Comparison of ENCODE assay signal across 1 cellular context in genomic region chr19:11405846-11406643, GRCh38.
TF ChIP-seq lines count a peak whose summit lies in the region.

No MANE protein-coding gene starts in this region.

TF ChIP-seq in K562, 482 proteins besides CTCF, POLR2A, EP300 and RAD21:
- TF ChIP-seq, protein P1, sequence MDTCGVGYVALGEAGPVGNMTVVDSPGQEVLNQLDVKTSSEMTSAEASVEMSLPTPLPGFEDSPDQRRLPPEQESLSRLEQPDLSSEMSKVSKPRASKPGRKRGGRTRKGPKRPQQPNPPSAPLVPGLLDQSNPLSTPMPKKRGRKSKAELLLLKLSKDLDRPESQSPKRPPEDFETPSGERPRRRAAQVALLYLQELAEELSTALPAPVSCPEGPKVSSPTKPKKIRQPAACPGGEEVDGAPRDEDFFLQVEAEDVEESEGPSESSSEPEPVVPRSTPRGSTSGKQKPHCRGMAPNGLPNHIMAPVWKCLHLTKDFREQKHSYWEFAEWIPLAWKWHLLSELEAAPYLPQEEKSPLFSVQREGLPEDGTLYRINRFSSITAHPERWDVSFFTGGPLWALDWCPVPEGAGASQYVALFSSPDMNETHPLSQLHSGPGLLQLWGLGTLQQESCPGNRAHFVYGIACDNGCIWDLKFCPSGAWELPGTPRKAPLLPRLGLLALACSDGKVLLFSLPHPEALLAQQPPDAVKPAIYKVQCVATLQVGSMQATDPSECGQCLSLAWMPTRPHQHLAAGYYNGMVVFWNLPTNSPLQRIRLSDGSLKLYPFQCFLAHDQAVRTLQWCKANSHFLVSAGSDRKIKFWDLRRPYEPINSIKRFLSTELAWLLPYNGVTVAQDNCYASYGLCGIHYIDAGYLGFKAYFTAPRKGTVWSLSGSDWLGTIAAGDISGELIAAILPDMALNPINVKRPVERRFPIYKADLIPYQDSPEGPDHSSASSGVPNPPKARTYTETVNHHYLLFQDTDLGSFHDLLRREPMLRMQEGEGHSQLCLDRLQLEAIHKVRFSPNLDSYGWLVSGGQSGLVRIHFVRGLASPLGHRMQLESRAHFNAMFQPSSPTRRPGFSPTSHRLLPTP (IDR thresholded peaks at IDR 0.05; ENCODE audit: borderline replicate concordance, extremely low read depth, insufficient read length): no peak
- TF ChIP-seq EGR1 (conservative IDR thresholded peaks at IDR 0.05) (peak; percentile 19; the same call in 1 of the 2 replicates), FOSL1 (tag; conservative IDR thresholded peaks at IDR 0.05) (no peak)
- TF ChIP-seq, protein P2, sequence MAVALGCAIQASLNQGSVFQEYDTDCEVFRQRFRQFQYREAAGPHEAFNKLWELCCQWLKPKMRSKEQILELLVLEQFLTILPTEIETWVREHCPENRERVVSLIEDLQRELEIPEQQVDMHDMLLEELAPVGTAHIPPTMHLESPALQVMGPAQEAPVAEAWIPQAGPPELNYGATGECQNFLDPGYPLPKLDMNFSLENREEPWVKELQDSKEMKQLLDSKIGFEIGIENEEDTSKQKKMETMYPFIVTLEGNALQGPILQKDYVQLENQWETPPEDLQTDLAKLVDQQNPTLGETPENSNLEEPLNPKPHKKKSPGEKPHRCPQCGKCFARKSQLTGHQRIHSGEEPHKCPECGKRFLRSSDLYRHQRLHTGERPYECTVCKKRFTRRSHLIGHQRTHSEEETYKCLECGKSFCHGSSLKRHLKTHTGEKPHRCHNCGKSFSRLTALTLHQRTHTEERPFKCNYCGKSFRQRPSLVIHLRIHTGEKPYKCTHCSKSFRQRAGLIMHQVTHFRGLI (CRISPR knock-in tag; IDR thresholded peaks at IDR 0.05): no peak
